ENCODE assay signal across 35 cellular contexts in genomic region chr5:95969055-95969454, GRCh38.
"Had no signal": no experiment of that assay in that cellular context is flagged by ENCODE, and none has a peak within 500 bp of the region (broad histone marks: within the 10 kb centered on the region; RNA-seq: fewer than 3 reads in every experiment).

No MANE protein-coding gene starts in this region.

- H3K27ac Mint-ChIP-seq: activated B cell treated with CpG ODN at 0.5 μM for 24 hours; activated CD4-positive, alpha-beta memory T cell treated with anti-CD3 and anti-CD28 coated beads for 36 hours; activated CD4-positive, alpha-beta T cell treated with anti-CD3 and anti-CD28 coated beads for 36 hours; activated CD4-positive, alpha-beta T cell treated with anti-CD3 and anti-CD28 coated beads, Interleukin-2, amount 10 ng/mL, durations not matched to agents 24 days and 14 days; activated CD8-positive, alpha-beta memory T cell treated with anti-CD3 and anti-CD28 coated beads, Interleukin-2, amount 10 ng/mL, durations not matched to agents 7 days and 5 days; activated CD8-positive, alpha-beta T cell treated with anti-CD3 and anti-CD28 coated beads, Interleukin-2, amount 10 ng/mL, durations not matched to agents 7 days and 5 days; activated naive CD4-positive, alpha-beta T cell treated with anti-CD3 and anti-CD28 coated beads, Interleukin-2, amount 10 ng/mL, durations not matched to agents 7 days and 5 days; activated naive CD4-positive, alpha-beta T cell treated with anti-CD3 and anti-CD28 coated beads, Interleukin-2, amount 50 U/mL, for 72 hours; activated naive CD8-positive, alpha-beta T cell treated with anti-CD3 and anti-CD28 coated beads, Interleukin-2, amount 10 ng/mL, durations not matched to agents 7 days and 5 days; activated T-helper 1 cell treated with anti-CD3 and anti-CD28 coated beads, Interleukin-12 subunit alpha, Interleukin-12 subunit beta, Interleukin-2, Interleukin-4 antibody, amounts not matched to agents 30 ng/mL and 10 ng/mL and 1 ng/mL, durations not matched to agents 14 hours and 24 hours and 36 hours; activated T-helper 2 cell treated with anti-CD3 and anti-CD28 coated beads, Interferon-gamma antibody, Interleukin-2, Interleukin-4, amounts not matched to agents 10 μg/mL and 5 μg/mL and 100 μg/mL, durations not matched to agents 14 hours and 24 hours and 36 hours; brain; dendritic cell treated with granulocyte-macrophage colony-stimulating factor and Interleukin-4, amounts not matched to agents 40 ng/mL and 50 ng/mL, for 4 days; T-helper 17 cell; T-helper 2 cell treated with Interferon-gamma antibody and Interleukin-4, amounts not matched to agents 5 μg/mL and 100 μg/mL, for 36 hours had no signal

- DNase-seq: activated B cell treated with CpG ODN at 0.5 μM for 24 hours; activated CD4-positive, alpha-beta memory T cell treated with anti-CD3 and anti-CD28 coated beads for 36 hours; activated CD4-positive, alpha-beta T cell treated with anti-CD3 and anti-CD28 coated beads for 36 hours; activated CD4-positive, alpha-beta T cell treated with anti-CD3 and anti-CD28 coated beads, Interleukin-2, amount 10 ng/mL, durations not matched to agents 24 days and 14 days; activated CD4-positive, CD25-positive, alpha-beta regulatory T cell treated with anti-CD3 and anti-CD28 coated beads, Interleukin-2, amount 50 U/mL, for 72 hours; activated CD8-positive, alpha-beta memory T cell treated with anti-CD3 and anti-CD28 coated beads, Interleukin-2, amount 10 ng/mL, durations not matched to agents 7 days and 5 days; activated CD8-positive, alpha-beta memory T cell treated with anti-CD3 and anti-CD28 coated beads, Interleukin-2, amount 50 U/mL, for 4 hours; activated CD8-positive, alpha-beta T cell treated with anti-CD3 and anti-CD28 coated beads, Interleukin-2, amount 10 ng/mL, durations not matched to agents 7 days and 5 days; activated effector memory CD4-positive, alpha-beta T cell treated with anti-CD3 and anti-CD28 coated beads, Interleukin-2, amount 50 U/mL, for 16 hours; activated naive CD4-positive, alpha-beta T cell treated with anti-CD3 and anti-CD28 coated beads, Interleukin-2, amount 10 ng/mL, durations not matched to agents 7 days and 5 days; activated naive CD8-positive, alpha-beta T cell treated with anti-CD3 and anti-CD28 coated beads, Interleukin-2, amount 10 ng/mL, durations not matched to agents 7 days and 5 days; activated T-cell treated with anti-CD3 and anti-CD28 coated beads, Interleukin-2, amount 50 U/mL, for 1 hour; activated T-cell treated with anti-CD3 and anti-CD28 coated beads, Interleukin-2, amount 50 U/mL, for 48 hours; dorsolateral prefrontal cortex; effector memory CD4-positive, alpha-beta T cell; erythroblast; foreskin keratinocyte; gastrocnemius medialis; glutamatergic neuron; T-helper 1 cell; T-helper 17 cell; T1000; WERI-Rb-1 had no signal

- H3K36me3 Mint-ChIP-seq: activated CD4-positive, alpha-beta memory T cell treated with anti-CD3 and anti-CD28 coated beads for 36 hours; activated naive CD4-positive, alpha-beta T cell treated with anti-CD3 and anti-CD28 coated beads, Interleukin-2, amount 10 ng/mL, durations not matched to agents 7 days and 5 days; activated naive CD4-positive, alpha-beta T cell treated with anti-CD3 and anti-CD28 coated beads, Interleukin-2, amount 50 U/mL, for 72 hours; activated naive CD8-positive, alpha-beta T cell treated with anti-CD3 and anti-CD28 coated beads, Interleukin-2, amount 10 ng/mL, durations not matched to agents 7 days and 5 days; brain had no signal

- H3K27me3 Mint-ChIP-seq: activated CD4-positive, alpha-beta memory T cell treated with anti-CD3 and anti-CD28 coated beads for 36 hours; activated CD4-positive, alpha-beta T cell treated with anti-CD3 and anti-CD28 coated beads, Interleukin-2, amount 10 ng/mL, durations not matched to agents 24 days and 14 days; activated CD8-positive, alpha-beta memory T cell treated with anti-CD3 and anti-CD28 coated beads, Interleukin-2, amount 10 ng/mL, durations not matched to agents 7 days and 5 days; brain; central memory CD8-positive, alpha-beta T cell; dendritic cell treated with granulocyte-macrophage colony-stimulating factor and Interleukin-4, amounts not matched to agents 40 ng/mL and 50 ng/mL, for 4 days; T-helper 17 cell had no signal

- H3K27ac ChIP-seq: ascending aorta, breast epithelium, cardiac muscle cell, dorsolateral prefrontal cortex, esophagus muscularis mucosa, foreskin keratinocyte, gastrocnemius medialis, WERI-Rb-1 had no signal

- H3K4me3 ChIP-seq: ascending aorta, breast epithelium, cardiac muscle cell, coronary artery, dorsolateral prefrontal cortex, esophagus muscularis mucosa, gastrocnemius medialis had no signal

- H3K9me3 Mint-ChIP-seq: activated naive CD4-positive, alpha-beta T cell treated with anti-CD3 and anti-CD28 coated beads, Interleukin-2, amount 10 ng/mL, durations not matched to agents 7 days and 5 days; activated naive CD8-positive, alpha-beta T cell treated with anti-CD3 and anti-CD28 coated beads, Interleukin-2, amount 10 ng/mL, durations not matched to agents 7 days and 5 days; activated T-helper 1 cell treated with anti-CD3 and anti-CD28 coated beads, Interleukin-12 subunit alpha, Interleukin-12 subunit beta, Interleukin-2, Interleukin-4 antibody, amounts not matched to agents 30 ng/mL and 10 ng/mL and 1 ng/mL, durations not matched to agents 14 hours and 24 hours and 36 hours; central memory CD8-positive, alpha-beta T cell; dendritic cell treated with granulocyte-macrophage colony-stimulating factor and Interleukin-4, amounts not matched to agents 40 ng/mL and 50 ng/mL, for 4 days; T-helper 2 cell treated with Interferon-gamma antibody and Interleukin-4, amounts not matched to agents 5 μg/mL and 100 μg/mL, for 36 hours had no signal

- H3K27me3 ChIP-seq: ascending aorta, breast epithelium, cardiac muscle cell, dorsolateral prefrontal cortex, esophagus muscularis mucosa, foreskin keratinocyte, gastrocnemius medialis had no signal

- H3K4me1 ChIP-seq: ascending aorta, breast epithelium, esophagus muscularis mucosa, gastrocnemius medialis had no signal

- H3K9me3 ChIP-seq: esophagus muscularis mucosa, gastrocnemius medialis had no signal

- H3K4me1 Mint-ChIP-seq: activated B cell treated with CpG ODN at 0.5 μM for 24 hours; activated naive CD4-positive, alpha-beta T cell treated with anti-CD3 and anti-CD28 coated beads, Interleukin-2, amount 10 ng/mL, durations not matched to agents 7 days and 5 days; brain; T-helper 17 cell had no signal

- H3K36me3 ChIP-seq: ascending aorta, breast epithelium, cardiac muscle cell, esophagus muscularis mucosa, gastrocnemius medialis, WERI-Rb-1 had no signal

- H3K4me3 Mint-ChIP-seq: activated B cell treated with CpG ODN at 0.5 μM for 24 hours; activated CD4-positive, alpha-beta memory T cell treated with anti-CD3 and anti-CD28 coated beads for 36 hours; activated CD4-positive, alpha-beta T cell treated with anti-CD3 and anti-CD28 coated beads for 36 hours; activated CD4-positive, alpha-beta T cell treated with anti-CD3 and anti-CD28 coated beads, Interleukin-2, amount 10 ng/mL, durations not matched to agents 24 days and 14 days; activated CD8-positive, alpha-beta memory T cell treated with anti-CD3 and anti-CD28 coated beads, Interleukin-2, amount 10 ng/mL, durations not matched to agents 7 days and 5 days; activated CD8-positive, alpha-beta T cell treated with anti-CD3 and anti-CD28 coated beads, Interleukin-2, amount 10 ng/mL, durations not matched to agents 7 days and 5 days; activated naive CD4-positive, alpha-beta T cell treated with anti-CD3 and anti-CD28 coated beads, Interleukin-2, amount 10 ng/mL, durations not matched to agents 7 days and 5 days; activated naive CD8-positive, alpha-beta T cell treated with anti-CD3 and anti-CD28 coated beads, Interleukin-2, amount 10 ng/mL, durations not matched to agents 7 days and 5 days; activated T-helper 1 cell treated with anti-CD3 and anti-CD28 coated beads, Interleukin-12 subunit alpha, Interleukin-12 subunit beta, Interleukin-2, Interleukin-4 antibody, amounts not matched to agents 30 ng/mL and 10 ng/mL and 1 ng/mL, durations not matched to agents 14 hours and 24 hours and 36 hours; brain; central memory CD8-positive, alpha-beta T cell; dendritic cell treated with granulocyte-macrophage colony-stimulating factor and Interleukin-4, amounts not matched to agents 40 ng/mL and 50 ng/mL, for 4 days; T-helper 17 cell; T-helper 2 cell treated with Interferon-gamma antibody and Interleukin-4, amounts not matched to agents 5 μg/mL and 100 μg/mL, for 36 hours had no signal
